In genomic region chr1:59411147-59411546, GRCh38 we compare ENCODE assay signal across 2 cellular contexts.
TF ChIP-seq lines count a peak whose summit lies in the region.

No MANE protein-coding gene starts in this region.

TF ChIP-seq in liver, 16 proteins besides CTCF, POLR2A, EP300 and RAD21 (continued from another document):
- TF ChIP-seq, protein P1, sequence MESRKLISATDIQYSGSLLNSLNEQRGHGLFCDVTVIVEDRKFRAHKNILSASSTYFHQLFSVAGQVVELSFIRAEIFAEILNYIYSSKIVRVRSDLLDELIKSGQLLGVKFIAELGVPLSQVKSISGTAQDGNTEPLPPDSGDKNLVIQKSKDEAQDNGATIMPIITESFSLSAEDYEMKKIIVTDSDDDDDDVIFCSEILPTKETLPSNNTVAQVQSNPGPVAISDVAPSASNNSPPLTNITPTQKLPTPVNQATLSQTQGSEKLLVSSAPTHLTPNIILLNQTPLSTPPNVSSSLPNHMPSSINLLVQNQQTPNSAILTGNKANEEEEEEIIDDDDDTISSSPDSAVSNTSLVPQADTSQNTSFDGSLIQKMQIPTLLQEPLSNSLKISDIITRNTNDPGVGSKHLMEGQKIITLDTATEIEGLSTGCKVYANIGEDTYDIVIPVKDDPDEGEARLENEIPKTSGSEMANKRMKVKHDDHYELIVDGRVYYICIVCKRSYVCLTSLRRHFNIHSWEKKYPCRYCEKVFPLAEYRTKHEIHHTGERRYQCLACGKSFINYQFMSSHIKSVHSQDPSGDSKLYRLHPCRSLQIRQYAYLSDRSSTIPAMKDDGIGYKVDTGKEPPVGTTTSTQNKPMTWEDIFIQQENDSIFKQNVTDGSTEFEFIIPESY (IDR thresholded peaks at IDR 0.05): no peak
TF ChIP-seq in liver: peak in this region for 4.

TF ChIP-seq in HepG2, 621 proteins besides CTCF, POLR2A, EP300 and RAD21 (continued from another document):
- TF ChIP-seq ERF (CRISPR knock-in tag; IDR thresholded peaks at IDR 0.05) (no peak), AHDC1 (CRISPR knock-in tag; IDR thresholded peaks at IDR 0.05; ENCODE audit: borderline replicate concordance) (no peak), ZNF775 (CRISPR knock-in tag; IDR thresholded peaks at IDR 0.05; ENCODE audit: borderline replicate concordance) (no peak), HINFP (CRISPR knock-in tag; IDR thresholded peaks at IDR 0.05; ENCODE audit: low read depth) (no peak), SP140L (CRISPR knock-in tag; IDR thresholded peaks at IDR 0.05; ENCODE audit: borderline replicate concordance) (no peak), SMARCE1 (IDR thresholded peaks at IDR 0.05; ENCODE audit: borderline replicate concordance) (no peak), KAT7 (CRISPR knock-in tag; IDR thresholded peaks at IDR 0.05; ENCODE audit: borderline replicate concordance) (no peak), HES4 (CRISPR knock-in tag; IDR thresholded peaks at IDR 0.05; ENCODE audit: borderline replicate concordance) (no peak), REST (IDR thresholded peaks at IDR 0.05; ENCODE audit: borderline replicate concordance in 1 of 2, low read depth in 1 of 2, low read length in 2 of 2) (no peak), ZNF552 (CRISPR knock-in tag; IDR thresholded peaks at IDR 0.05; ENCODE audit: borderline replicate concordance) (no peak), TBX3 (IDR thresholded peaks at IDR 0.05; ENCODE audit: borderline replicate concordance) (no peak), ZSCAN12 (CRISPR knock-in tag; IDR thresholded peaks at IDR 0.05) (no peak), ZNF549 (CRISPR knock-in tag; IDR thresholded peaks at IDR 0.05) (no peak)
- TF ChIP-seq, protein P2, sequence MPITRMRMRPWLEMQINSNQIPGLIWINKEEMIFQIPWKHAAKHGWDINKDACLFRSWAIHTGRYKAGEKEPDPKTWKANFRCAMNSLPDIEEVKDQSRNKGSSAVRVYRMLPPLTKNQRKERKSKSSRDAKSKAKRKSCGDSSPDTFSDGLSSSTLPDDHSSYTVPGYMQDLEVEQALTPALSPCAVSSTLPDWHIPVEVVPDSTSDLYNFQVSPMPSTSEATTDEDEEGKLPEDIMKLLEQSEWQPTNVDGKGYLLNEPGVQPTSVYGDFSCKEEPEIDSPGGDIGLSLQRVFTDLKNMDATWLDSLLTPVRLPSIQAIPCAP (CRISPR knock-in tag; IDR thresholded peaks at IDR 0.05; ENCODE audit: low read depth): no peak
- TF ChIP-seq, protein P3, sequence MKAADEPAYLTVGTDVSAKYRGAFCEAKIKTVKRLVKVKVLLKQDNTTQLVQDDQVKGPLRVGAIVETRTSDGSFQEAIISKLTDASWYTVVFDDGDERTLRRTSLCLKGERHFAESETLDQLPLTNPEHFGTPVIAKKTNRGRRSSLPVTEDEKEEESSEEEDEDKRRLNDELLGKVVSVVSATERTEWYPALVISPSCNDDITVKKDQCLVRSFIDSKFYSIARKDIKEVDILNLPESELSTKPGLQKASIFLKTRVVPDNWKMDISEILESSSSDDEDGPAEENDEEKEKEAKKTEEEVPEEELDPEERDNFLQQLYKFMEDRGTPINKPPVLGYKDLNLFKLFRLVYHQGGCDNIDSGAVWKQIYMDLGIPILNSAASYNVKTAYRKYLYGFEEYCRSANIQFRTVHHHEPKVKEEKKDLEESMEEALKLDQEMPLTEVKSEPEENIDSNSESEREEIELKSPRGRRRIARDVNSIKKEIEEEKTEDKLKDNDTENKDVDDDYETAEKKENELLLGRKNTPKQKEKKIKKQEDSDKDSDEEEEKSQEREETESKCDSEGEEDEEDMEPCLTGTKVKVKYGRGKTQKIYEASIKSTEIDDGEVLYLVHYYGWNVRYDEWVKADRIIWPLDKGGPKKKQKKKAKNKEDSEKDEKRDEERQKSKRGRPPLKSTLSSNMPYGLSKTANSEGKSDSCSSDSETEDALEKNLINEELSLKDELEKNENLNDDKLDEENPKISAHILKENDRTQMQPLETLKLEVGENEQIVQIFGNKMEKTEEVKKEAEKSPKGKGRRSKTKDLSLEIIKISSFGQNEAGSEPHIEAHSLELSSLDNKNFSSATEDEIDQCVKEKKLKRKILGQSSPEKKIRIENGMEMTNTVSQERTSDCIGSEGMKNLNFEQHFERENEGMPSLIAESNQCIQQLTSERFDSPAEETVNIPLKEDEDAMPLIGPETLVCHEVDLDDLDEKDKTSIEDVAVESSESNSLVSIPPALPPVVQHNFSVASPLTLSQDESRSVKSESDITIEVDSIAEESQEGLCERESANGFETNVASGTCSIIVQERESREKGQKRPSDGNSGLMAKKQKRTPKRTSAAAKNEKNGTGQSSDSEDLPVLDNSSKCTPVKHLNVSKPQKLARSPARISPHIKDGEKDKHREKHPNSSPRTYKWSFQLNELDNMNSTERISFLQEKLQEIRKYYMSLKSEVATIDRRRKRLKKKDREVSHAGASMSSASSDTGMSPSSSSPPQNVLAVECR (CRISPR knock-in tag; IDR thresholded peaks at IDR 0.05; ENCODE audit: borderline replicate concordance): no peak
- TF ChIP-seq, protein P4, sequence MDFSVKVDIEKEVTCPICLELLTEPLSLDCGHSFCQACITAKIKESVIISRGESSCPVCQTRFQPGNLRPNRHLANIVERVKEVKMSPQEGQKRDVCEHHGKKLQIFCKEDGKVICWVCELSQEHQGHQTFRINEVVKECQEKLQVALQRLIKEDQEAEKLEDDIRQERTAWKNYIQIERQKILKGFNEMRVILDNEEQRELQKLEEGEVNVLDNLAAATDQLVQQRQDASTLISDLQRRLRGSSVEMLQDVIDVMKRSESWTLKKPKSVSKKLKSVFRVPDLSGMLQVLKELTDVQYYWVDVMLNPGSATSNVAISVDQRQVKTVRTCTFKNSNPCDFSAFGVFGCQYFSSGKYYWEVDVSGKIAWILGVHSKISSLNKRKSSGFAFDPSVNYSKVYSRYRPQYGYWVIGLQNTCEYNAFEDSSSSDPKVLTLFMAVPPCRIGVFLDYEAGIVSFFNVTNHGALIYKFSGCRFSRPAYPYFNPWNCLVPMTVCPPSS (IDR thresholded peaks at IDR 0.05): no peak
- TF ChIP-seq, protein P5, sequence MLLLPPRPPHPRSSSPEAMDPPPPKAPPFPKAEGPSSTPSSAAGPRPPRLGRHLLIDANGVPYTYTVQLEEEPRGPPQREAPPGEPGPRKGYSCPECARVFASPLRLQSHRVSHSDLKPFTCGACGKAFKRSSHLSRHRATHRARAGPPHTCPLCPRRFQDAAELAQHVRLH (CRISPR knock-in tag; IDR thresholded peaks at IDR 0.05; ENCODE audit: borderline replicate concordance, low read depth): no peak
- TF ChIP-seq, protein P6, sequence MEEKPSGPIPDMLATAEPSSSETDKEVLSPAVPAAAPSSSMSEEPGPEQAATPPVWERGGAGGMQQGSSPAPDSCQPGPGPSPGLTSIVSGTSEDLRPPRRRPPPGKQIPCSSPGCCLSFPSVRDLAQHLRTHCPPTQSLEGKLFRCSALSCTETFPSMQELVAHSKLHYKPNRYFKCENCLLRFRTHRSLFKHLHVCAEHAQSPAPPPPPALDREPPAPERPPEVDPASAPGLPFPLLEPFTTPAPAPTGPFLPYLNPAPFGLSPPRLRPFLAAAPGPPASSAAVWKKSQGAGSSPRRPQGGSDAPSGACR (CRISPR knock-in tag; IDR thresholded peaks at IDR 0.05): no peak
- TF ChIP-seq, protein P7, sequence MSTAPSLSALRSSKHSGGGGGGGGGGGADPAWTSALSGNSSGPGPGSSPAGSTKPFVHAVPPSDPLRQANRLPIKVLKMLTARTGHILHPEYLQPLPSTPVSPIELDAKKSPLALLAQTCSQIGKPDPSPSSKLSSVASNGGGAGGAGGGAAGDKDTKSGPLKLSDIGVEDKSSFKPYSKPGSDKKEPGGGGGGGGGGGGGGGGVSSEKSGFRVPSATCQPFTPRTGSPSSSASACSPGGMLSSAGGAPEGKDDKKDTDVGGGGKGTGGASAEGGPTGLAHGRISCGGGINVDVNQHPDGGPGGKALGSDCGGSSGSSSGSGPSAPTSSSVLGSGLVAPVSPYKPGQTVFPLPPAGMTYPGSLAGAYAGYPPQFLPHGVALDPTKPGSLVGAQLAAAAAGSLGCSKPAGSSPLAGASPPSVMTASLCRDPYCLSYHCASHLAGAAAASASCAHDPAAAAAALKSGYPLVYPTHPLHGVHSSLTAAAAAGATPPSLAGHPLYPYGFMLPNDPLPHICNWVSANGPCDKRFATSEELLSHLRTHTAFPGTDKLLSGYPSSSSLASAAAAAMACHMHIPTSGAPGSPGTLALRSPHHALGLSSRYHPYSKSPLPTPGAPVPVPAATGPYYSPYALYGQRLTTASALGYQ (CRISPR knock-in tag; IDR thresholded peaks at IDR 0.05): no peak
